ENCODE assay signal across 1 cellular context in the genomic region with DNA sequence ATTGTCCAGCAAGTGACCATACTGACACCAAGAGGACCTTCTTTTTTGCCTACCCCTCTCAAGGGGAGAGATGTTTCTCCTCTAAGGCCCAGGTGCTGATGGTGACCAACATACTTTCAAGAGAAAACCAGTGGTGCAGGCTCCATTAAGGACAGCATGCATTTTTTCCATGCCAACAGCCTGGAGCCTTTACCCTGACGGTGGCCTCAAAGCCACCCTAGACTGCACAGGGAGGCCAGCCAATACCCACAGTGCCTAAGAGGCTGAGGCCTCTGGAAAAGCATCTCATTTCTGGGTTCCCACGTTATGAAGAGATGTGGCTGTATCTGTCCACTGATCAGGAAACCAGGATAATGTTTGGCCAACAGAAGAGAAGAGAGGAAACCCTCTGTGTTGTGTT.
TF ChIP-seq lines count a peak whose summit lies in the region.

No MANE protein-coding gene starts in this region.

TF ChIP-seq in IMR-90, 13 proteins besides CTCF, POLR2A, EP300 and RAD21:
- TF ChIP-seq CEBPB (IDR thresholded peaks at IDR 0.05; ENCODE audit: low read depth, low read length) (no peak), RFX5 (IDR thresholded peaks at IDR 0.05; ENCODE audit: low read depth, low read length) (no peak), MAFK (IDR thresholded peaks at IDR 0.05; ENCODE audit: low read depth, low read length) (no peak), FOS (IDR thresholded peaks at IDR 0.05; ENCODE audit: low read depth, low read length) (no peak), BHLHE40 (IDR thresholded peaks at IDR 0.05; ENCODE audit: low read depth, low read length) (no peak), RCOR1 (IDR thresholded peaks at IDR 0.05; ENCODE audit: insufficient replicate concordance, low read length) (no peak), MXI1 (IDR thresholded peaks at IDR 0.05; ENCODE audit: borderline replicate concordance, low read depth, low read length) (no peak), SMC3 (IDR thresholded peaks at IDR 0.05; ENCODE audit: low read depth, low read length) (no peak), MAZ (IDR thresholded peaks at IDR 0.05; ENCODE audit: borderline replicate concordance, low read depth, low read length) (no peak)
